Comparison of ENCODE assay signal across 11 cellular contexts in genomic region chr6:168441434-168442391, GRCh38. TPM values are rescaled to one million over a fixed set of nuclear protein-coding genes. Genes with fewer than 3 reads are reported as not detected.
A peak's percentile ranks its signal among the peaks of the same experiment; 100 is the strongest.
DNase-seq lines count a peak whose midpoint lies in the region; ATAC-seq, FAIRE-seq and TF ChIP-seq lines count a peak whose summit lies in the region.
"Had no signal": no experiment of that assay in that cellular context is flagged by ENCODE, and none has a peak within 500 bp of the region (broad histone marks: within the 10 kb centered on the region; RNA-seq: fewer than 3 reads in every experiment).

No MANE protein-coding gene starts in this region.

- H3T11ph ChIP-seq in H9 (ENCODE audit: low read length), result no peak overlapping the region

- H3K79me1 ChIP-seq in H9 (ENCODE audit: insufficient read depth, low read depth, low read length, poor library complexity, severe bottlenecking), result no peaks in the 10 kb centered on the region

- H3K23ac ChIP-seq in H9 (ENCODE audit: insufficient read length, low read depth, low read length), result no peak overlapping the region

- H3K9me3 ChIP-seq in H9 (ENCODE audit: control insufficient read depth, low read depth, low read length), result no peaks in the 10 kb centered on the region
- no peaks in the 10 kb centered on the region for H3K9me3 ChIP-seq in duodenal mucosa (ENCODE audit: control insufficient read depth in 1 of 2, low read length in 2 of 2)
- H3K9me3 ChIP-seq in left lung, result no peaks in the 10 kb centered on the region
- no peaks in the 10 kb centered on the region for H3K9me3 ChIP-seq in small intestine (ENCODE audit: control insufficient read depth, low read depth)

- peak overlapping the region; percentile 42 for H3K4me2 ChIP-seq in H9 (ENCODE audit: insufficient read depth, insufficient read length, low read length)

- H3K23me2 ChIP-seq in H9 (ENCODE audit: insufficient read length, low read depth, low read length, poor library complexity, severe bottlenecking), result peaks cover 17% of the 10 kb centered on the region

- no peaks in the 10 kb centered on the region for H3K79me2 ChIP-seq in H9 (ENCODE audit: insufficient read depth, low read length)

- no peaks in the 10 kb centered on the region; a peak in 1 of 5 replicates for H3K9me3 Mint-ChIP-seq in H9

- no peak overlapping the region for H2AK5ac ChIP-seq in H9 (ENCODE audit: insufficient read length, low read length)

- H2BK120ac ChIP-seq in H9 (ENCODE audit: low read depth, low read length, poor library complexity, severe bottlenecking), result no peak overlapping the region

- no peak overlapping the region for H3K18ac ChIP-seq in H9 (ENCODE audit: insufficient read length, low read depth, low read length)

- no peak overlapping the region for H4K5ac ChIP-seq in H9 (ENCODE audit: insufficient read length, low read depth, low read length)

- no peak for TF ChIP-seq CTCF in H9 (conservative IDR thresholded peaks at IDR 0.05)
- no peak for TF ChIP-seq CTCF in left lung (IDR thresholded peaks at IDR 0.05)

- peak overlapping the region; percentile 50 to 73 for H3K4me3 Mint-ChIP-seq in H9

- no peak overlapping the region for H4K91ac ChIP-seq in H9 (ENCODE audit: insufficient read length, low read depth, low read length)

- H3K27ac ChIP-seq in H9 (ENCODE audit: insufficient read length, low read depth, low read length), result no peak overlapping the region
- no peak overlapping the region for H3K27ac ChIP-seq in duodenal mucosa (ENCODE audit: low read depth, low read length)
- H3K27ac ChIP-seq in left lung, result no peak overlapping the region
- H3K27ac ChIP-seq in small intestine (ENCODE audit: low read depth in 1 of 2, low read length in 1 of 2), result no peak overlapping the region

- H3K27ac Mint-ChIP-seq in H9, result no peak overlapping the region

- DNase-seq in H9 (no peak), left lung (peak in 1 of 2 donors; percentile 74), small intestine (no peak), NCI-H524 treated with DMSO at 0.1 percent for 48 hours (lab: John Stamatoyannopoulos, UW) (no peak), HT-29 (ENCODE audit: low spot score) (no peak), NCI-H1436 treated with DMSO at 0.1 percent for 48 hours (lab: John Stamatoyannopoulos, UW) (no peak)
- DNase-seq: dermis blood vessel endothelial cell had no signal

- peaks cover 78% of the 10 kb centered on the region for H3K27me3 Mint-ChIP-seq in H9 (ENCODE audit: low read depth)

- H3K9ac ChIP-seq in H9 (ENCODE audit: extremely low read depth, insufficient read length, low read length) (no peak overlapping the region), duodenal mucosa (ENCODE audit: low read depth in 1 of 2, low read length in 2 of 2) (no peak overlapping the region)

- no peak overlapping the region for H2BK15ac ChIP-seq in H9 (ENCODE audit: low read depth, low read length)

- intact Hi-C loops in left lung (cut with DNase I), result no loop called here

- no peak for ATAC-seq in left lung
- no peak for ATAC-seq in GM18909 (IDR thresholded peaks at IDR 0.05; ENCODE audit: poor library complexity, unreplicated experiment)

- H2BK5ac ChIP-seq in H9 (ENCODE audit: insufficient read length, low read length), result no peak overlapping the region

- H3K4me1 ChIP-seq in H9 (ENCODE audit: insufficient read depth, low read length), result peaks cover 10% of the 10 kb centered on the region; the same call in 1 of the 2 replicates
- H3K4me1 ChIP-seq in duodenal mucosa (ENCODE audit: control insufficient read depth in 1 of 2, insufficient read depth in 2 of 2, low read length in 2 of 2), result peaks cover 0 to 6% of the 10 kb centered on the region in 2 donors
- peaks cover 8 to 9% of the 10 kb centered on the region in 2 donors for H3K4me1 ChIP-seq in left lung
- no peaks in the 10 kb centered on the region for H3K4me1 ChIP-seq in small intestine (ENCODE audit: control insufficient read depth in 2 of 2, insufficient read depth in 1 of 2, low read depth in 1 of 2, low read length in 1 of 2)

- no peak overlapping the region for H3K14ac ChIP-seq in H9 (ENCODE audit: insufficient read depth, low read length)

- H2BK20ac ChIP-seq in H9 (ENCODE audit: low read depth, low read length, poor library complexity, severe bottlenecking), result no peak overlapping the region

- H3K36me3 Mint-ChIP-seq in H9 (ENCODE audit: insufficient read depth in 1 of 3, low read depth in 3 of 3), result no peaks in the 10 kb centered on the region

- peaks cover 26 to 46% of the 10 kb centered on the region in 2 experiments for H3K4me1 Mint-ChIP-seq in H9

- H4K8ac ChIP-seq in H9 (replicated peaks; ENCODE audit: insufficient read length, low read depth, low read length), result no peak overlapping the region

- no peak overlapping the region for H2AFZ ChIP-seq in H9 (ENCODE audit: low read length)

- H3K4me3 ChIP-seq in duodenal mucosa (ENCODE audit: low read depth in 1 of 2, low read length in 2 of 2) (peak overlapping the region; percentile 54 to 55), left lung (peak overlapping the region; percentile 21 to 22), small intestine (ENCODE audit: low read depth in 1 of 2, low read length in 2 of 2) (peak overlapping the region; percentile 26 to 38)

- WGBS in H9 (ENCODE audit: extremely low coverage, insufficient read length, low lambda C conversion rate), result no CpG with 5 or more reads among the region's 87 CpGs
- WGBS in small intestine, 3 donors, result 1 to 5% (median 4%) methylated on average over 76 to 87 of the region's 87 CpGs

- H3K4ac ChIP-seq in H9 (ENCODE audit: low read depth, low read length), result no peak overlapping the region

- no peak for FAIRE-seq in small intestine (lab: Jason Lieb, UNC)
- FAIRE-seq: HTR-8/SVneo had no signal

- no peak overlapping the region for H2BK12ac ChIP-seq in H9 (ENCODE audit: insufficient read length, low read depth, low read length)

- H4K20me1 ChIP-seq in H9 (ENCODE audit: control insufficient read depth, insufficient read depth, insufficient read length), result no peaks in the 10 kb centered on the region

- H3K36me3 ChIP-seq in duodenal mucosa (ENCODE audit: control insufficient read depth in 1 of 2, insufficient read depth in 2 of 2, low read length in 2 of 2) (no peaks in the 10 kb centered on the region), left lung (no peaks in the 10 kb centered on the region), small intestine (ENCODE audit: control insufficient read depth in 2 of 2, insufficient read depth in 2 of 2, low read length in 2 of 2) (no peaks in the 10 kb centered on the region)

- no peak overlapping the region for H3K56ac ChIP-seq in H9 (ENCODE audit: insufficient read length, low read depth, low read length)

- H3K27me3 ChIP-seq in H9 (ENCODE audit: insufficient read depth, low read length) (peaks cover 16% of the 10 kb centered on the region; the same call in 1 of the 2 replicates), duodenal mucosa (ENCODE audit: control insufficient read depth in 1 of 2, insufficient read depth in 2 of 2, low read length in 2 of 2) (peaks cover 23 to 25% of the 10 kb centered on the region in 2 donors), left lung (peaks cover 37 to 93% of the 10 kb centered on the region in 2 donors), small intestine (ENCODE audit: control insufficient read depth in 2 of 2, insufficient read depth in 2 of 2, low read length in 2 of 2) (peaks cover 14 to 15% of the 10 kb centered on the region in 2 donors)

RNA-seq across cellular contexts. Expression of gene SMOC2, which starts 0.7 kb away (rescaled TPM):
- 1.8 and 2.1 TPM in 2 replicates for total RNA-seq in H9 (2021)
- 1 to 10 TPM; 7.1 to 8.9 TPM for total RNA-seq in left lung
- 10 to 100 TPM in 1 of 3 donors, 1 to 10 TPM in 1, under 1 TPM in 1; 0.89 to 56.7 (median 1.4) TPM for polyA plus RNA-seq in small intestine
- not detected in 2 replicates for total RNA-seq in HT-29 (2014; rRNA removed; shearing (Covaris generic))
- total RNA-seq: dermis blood vessel endothelial cell, mononuclear cell had no signal
